ENCODE assay signal across 16 cellular contexts in the genomic region with DNA sequence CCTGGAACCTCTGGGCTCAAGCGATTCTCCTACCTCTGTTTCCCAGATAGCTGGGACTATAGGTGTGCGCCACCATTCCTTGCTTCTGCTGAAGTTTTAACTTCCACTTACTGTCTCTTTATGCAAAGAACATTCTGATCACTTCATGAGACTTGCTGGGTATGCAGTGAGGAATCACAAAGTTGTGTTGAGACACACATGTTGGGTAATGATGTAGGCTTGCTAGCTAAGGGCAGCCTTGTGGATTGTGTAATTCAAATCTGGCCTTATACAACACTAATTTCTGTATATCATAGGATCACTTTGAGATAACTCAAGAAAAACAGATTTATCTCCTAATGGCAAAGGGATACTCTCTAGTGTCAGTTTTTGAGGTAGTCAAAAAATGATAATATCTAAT. TPM values are rescaled to one million over a fixed set of nuclear protein-coding genes. Genes with fewer than 3 reads are reported as not detected.
A peak's percentile ranks its signal among the peaks of the same experiment; 100 is the strongest.
DNase-seq lines count a peak whose midpoint lies in the region; ATAC-seq and TF ChIP-seq lines count a peak whose summit lies in the region.
"Had no signal": no experiment of that assay in that cellular context is flagged by ENCODE, and none has a peak within 500 bp of the region (broad histone marks: within the 10 kb centered on the region; RNA-seq: fewer than 3 reads in every experiment).

No MANE protein-coding gene starts in this region.

- peaks cover 5 to 39% (median 18%) of the 10 kb centered on the region in 4 donors for H3K4me1 ChIP-seq in upper lobe of left lung
- H3K4me1 ChIP-seq: breast epithelium, right atrium auricular region, uterus had no signal

- no peak for DNase-seq in activated naive CD4-positive, alpha-beta T cell treated with anti-CD3 and anti-CD28 coated beads for 36 hours
- no peak for DNase-seq in activated naive CD4-positive, alpha-beta T cell treated with Interleukin-2 at 50 U/mL for 16 hours
- DNase-seq in iris pigment epithelial cell (ENCODE audit: low read depth), result peak; percentile 86
- no peak for DNase-seq in Right ventricle myocardium superior
- no peak for DNase-seq in NCI-H2029 (lab: John Stamatoyannopoulos, UW)
- DNase-seq in upper lobe of left lung, result no peak
- no peak for DNase-seq in NCI-H2196 treated with DMSO at 0.1 percent for 48 hours (lab: John Stamatoyannopoulos, UW; ENCODE audit: unreplicated experiment)
- DNase-seq: erythroblast, NCI-H1105, NCI-H774, PC-9, SK-N-SH, uterus had no signal

- ATAC-seq in Right ventricle myocardium superior (ENCODE audit: poor library complexity), result no peak
- ATAC-seq in upper lobe of left lung (ENCODE audit: low FRiP score in 2 of 2), result no peak

- peaks cover 70% of the 10 kb centered on the region for H3K36me3 Mint-ChIP-seq in activated naive CD4-positive, alpha-beta T cell treated with anti-CD3 and anti-CD28 coated beads for 36 hours (ENCODE audit: low read depth)
- H3K36me3 Mint-ChIP-seq in activated naive CD8-positive, alpha-beta T cell, result peaks cover 18% of the 10 kb centered on the region

- peaks cover 61% of the 10 kb centered on the region for H3K4me1 Mint-ChIP-seq in activated naive CD4-positive, alpha-beta T cell treated with anti-CD3 and anti-CD28 coated beads for 36 hours (ENCODE audit: low read depth)
- H3K4me1 Mint-ChIP-seq in activated naive CD8-positive, alpha-beta T cell (ENCODE audit: low read depth), result peaks cover 56% of the 10 kb centered on the region

- H3K27me3 Mint-ChIP-seq in activated naive CD4-positive, alpha-beta T cell treated with anti-CD3 and anti-CD28 coated beads for 36 hours (ENCODE audit: low read depth), result no peaks in the 10 kb centered on the region
- H3K27me3 Mint-ChIP-seq in activated naive CD8-positive, alpha-beta T cell, result no peaks in the 10 kb centered on the region

- H3K27ac ChIP-seq in upper lobe of left lung, result peak overlapping the region in 1 of 4 donors; percentile 8
- H3K27ac ChIP-seq: breast epithelium, PC-9, right atrium auricular region, uterus had no signal

- intact Hi-C loops in activated naive CD4-positive, alpha-beta T cell treated with anti-CD3 and anti-CD28 coated beads for 36 hours (cut with micrococcal nuclease), result loop anchor here (2.0 kb wide), 1 partner anchor 61 kb away; no protein-coding TSS in a partner anchor
- intact Hi-C loops in Right ventricle myocardium superior (cut with DNase I), result no loop called here

- WGBS in upper lobe of left lung, 2 donors, result 94 to 96% methylated on average over 2 of the region's 2 CpGs

- H3K36me3 ChIP-seq in upper lobe of left lung, result peaks cover 33 to 99% (median 75%) of the 10 kb centered on the region in 4 donors
- H3K36me3 ChIP-seq: uterus had no signal

- no peak for TF ChIP-seq CTCF in upper lobe of left lung (IDR thresholded peaks at IDR 0.05)

- H3K27me3 ChIP-seq in upper lobe of left lung, result no peaks in the 10 kb centered on the region
- H3K27me3 ChIP-seq: breast epithelium, right atrium auricular region, uterus had no signal

- H3K4me3 ChIP-seq in upper lobe of left lung, result no peak overlapping the region
- H3K4me3 ChIP-seq: breast epithelium, PC-9, right atrium auricular region, uterus had no signal

- H3K9me3 ChIP-seq in upper lobe of left lung, result no peaks in the 10 kb centered on the region
- H3K9me3 ChIP-seq: breast epithelium, right atrium auricular region, SK-N-SH, uterus had no signal

- H3K27ac Mint-ChIP-seq in activated naive CD4-positive, alpha-beta T cell treated with anti-CD3 and anti-CD28 coated beads for 36 hours, result peak overlapping the region; percentile 80
- peak overlapping the region; percentile 75 for H3K27ac Mint-ChIP-seq in activated naive CD8-positive, alpha-beta T cell

- H3K4me3 Mint-ChIP-seq in activated naive CD4-positive, alpha-beta T cell treated with anti-CD3 and anti-CD28 coated beads for 36 hours, result no peak overlapping the region
- H3K4me3 Mint-ChIP-seq in activated naive CD8-positive, alpha-beta T cell, result no peak overlapping the region

- TF ChIP-seq POLR2A in upper lobe of left lung (IDR thresholded peaks at IDR 0.05), result no peak

- H3K9me3 Mint-ChIP-seq in activated naive CD4-positive, alpha-beta T cell treated with anti-CD3 and anti-CD28 coated beads for 36 hours, result no peaks in the 10 kb centered on the region
- H3K9me3 Mint-ChIP-seq in activated naive CD8-positive, alpha-beta T cell (ENCODE audit: low read depth), result no peaks in the 10 kb centered on the region

- TF ChIP-seq EP300 in upper lobe of left lung (IDR thresholded peaks at IDR 0.05), result no peak

- CTCF ChIA-PET in activated naive CD4-positive, alpha-beta T cell treated with anti-CD3 and anti-CD28 coated beads for 36 hours (lab: Charles Lee), result interaction anchor here (1.0 to 2.3 kb wide), 4 partner anchors 13 to 271 kb away, joined by 3 to 6 read pairs (median 3); no protein-coding TSS in a partner anchor

RNA-seq across cellular contexts. Expression of a gene that starts 24.2 kb away (rescaled TPM):
- 100 to 1,000 TPM; 486 to 495 TPM for total RNA-seq in activated naive CD4-positive, alpha-beta T cell treated with anti-CD3 and anti-CD28 coated beads for 36 hours
- total RNA-seq in Right ventricle myocardium superior (125 TPM), upper lobe of left lung (100 to 1,000 TPM in 5 of 6 donors, 10 to 100 TPM in 1; 57.3 to 163 (median 131) TPM)

RNA-seq across cellular contexts. Expression of a gene that starts 51.7 kb away (rescaled TPM):
- total RNA-seq in activated naive CD4-positive, alpha-beta T cell treated with anti-CD3 and anti-CD28 coated beads for 36 hours, result under 1 TPM; 0.57 to 0.81 TPM
- total RNA-seq in Right ventricle myocardium superior (0.62 TPM), upper lobe of left lung (1 to 10 TPM in 1 of 6 donors, under 1 TPM in 3, not detected in 2; 0.15 to 1.1 (median 0.80) TPM)

RNA-seq across cellular contexts. Expression of a gene that starts 51.8 kb away (rescaled TPM):
- total RNA-seq in activated naive CD4-positive, alpha-beta T cell treated with anti-CD3 and anti-CD28 coated beads for 36 hours, result 10 to 100 TPM; 18.8 to 20.9 TPM
- total RNA-seq in Right ventricle myocardium superior, result 6.0 TPM
- total RNA-seq in upper lobe of left lung, result 10 to 100 TPM; 11.9 to 39.8 (median 20.3) TPM
